ENCODE assay signal across 13 cellular contexts in genomic region chr20:6700563-6701328, GRCh38.
A peak's percentile ranks its signal among the peaks of the same experiment; 100 is the strongest.
DNase-seq lines count a peak whose midpoint lies in the region; ATAC-seq, FAIRE-seq and TF ChIP-seq lines count a peak whose summit lies in the region.
"Had no signal": no experiment of that assay in that cellular context is flagged by ENCODE, and none has a peak within 500 bp of the region (broad histone marks: within the 10 kb centered on the region; RNA-seq: fewer than 3 reads in every experiment).

No MANE protein-coding gene starts in this region.

- RAD21 ChIA-PET in GM12878 (lab: Charles Lee; ENCODE audit: unreplicated experiment): interaction anchor here (0.8 to 1.4 kb wide), 4 partner anchors 8 to 66 kb away, joined by 3 to 4 read pairs (median 3); no protein-coding TSS in a partner anchor

- no peaks in the 10 kb centered on the region for H3K79me2 ChIP-seq in GM12878 (ENCODE audit: control insufficient read depth, insufficient read depth, low read length)

- ATAC-seq in GM12878: peak; percentile 7; the same call in 1 of the 3 replicates
- ATAC-seq in CD8-positive, alpha-beta T cell: no peak
- ATAC-seq: activated T-cell treated with anti-CD3 and anti-CD28 coated beads, Interleukin-2, amount 50 U/mL, for 72 hours; naive thymus-derived CD8-positive, alpha-beta T cell had no signal

- peaks cover 2% of the 10 kb centered on the region for H3K9me3 Mint-ChIP-seq in CD8-positive, alpha-beta T cell
- peaks cover 68% of the 10 kb centered on the region for H3K9me3 Mint-ChIP-seq in HFFc6

- POLR2A ChIA-PET in GM12878 (lab: Charles Lee): interaction anchor here (1.3 kb wide), 1 partner anchor 76 kb away, joined by 3 read pairs; no protein-coding TSS in a partner anchor
- POLR2A ChIA-PET in CD8-positive, alpha-beta T cell (lab: Charles Lee): no interaction called here

- H3K9me3 ChIP-seq in GM12878 (replicated peaks; ENCODE audit: control insufficient read depth, insufficient read depth, low read length): no peaks in the 10 kb centered on the region
- no peaks in the 10 kb centered on the region for H3K9me3 ChIP-seq in thyroid gland
- H3K9me3 ChIP-seq in CD8-positive, alpha-beta T cell (ENCODE audit: low read length): no peaks in the 10 kb centered on the region
- H3K9me3 ChIP-seq: colonic mucosa, MG63 had no signal

- no peak for TF ChIP-seq CTCF in NB4 (IDR thresholded peaks at IDR 0.05; ENCODE audit: low read depth, low read length)
- no peak for TF ChIP-seq CTCF in GM12878 (IDR thresholded peaks at IDR 0.05 in 2 of 3, conservative IDR thresholded peaks at IDR 0.05 in 1 of 3; ENCODE audit: control insufficient read depth in 2 of 3, extremely low read depth in 1 of 3, insufficient read depth in 1 of 3, low read depth in 3 of 3, low read length in 3 of 3)
- TF ChIP-seq CTCF in lower leg skin (IDR thresholded peaks at IDR 0.05): no peak
- TF ChIP-seq CTCF in thyroid gland (IDR thresholded peaks at IDR 0.05): no peak
- no peak for TF ChIP-seq CTCF in CD8-positive, alpha-beta T cell (IDR thresholded peaks at IDR 0.05)
- no peak for TF ChIP-seq CTCF in HFFc6 (IDR thresholded peaks at IDR 0.05)

- DNase-seq in NB4 (ENCODE audit: low read depth) (peak; percentile 93), GM12878 (ENCODE audit: low read depth, low spot score) (no peak), lower leg skin (ENCODE audit: low spot score in 2 of 2) (peak; percentile 54 to 87), thyroid gland (no peak), SHP77 treated with DMSO at 0.1 percent for 48 hours (lab: John Stamatoyannopoulos, UW) (no peak), HFFc6 (no peak)
- DNase-seq in CD8-positive, alpha-beta T cell: no peak
- DNase-seq in activated CD8-positive, alpha-beta memory T cell treated with anti-CD3 and anti-CD28 coated beads for 24 hours: no peak
- DNase-seq: activated CD4-positive, alpha-beta T cell treated with anti-CD3 and anti-CD28 coated beads for 4 hours; activated T-cell treated with anti-CD3 and anti-CD28 coated beads, Interleukin-2, amount 50 U/mL, for 72 hours; colonic mucosa; MG63; naive thymus-derived CD8-positive, alpha-beta T cell had no signal

- CTCF ChIA-PET in GM12878 (lab: Yijun Ruan, JAX): interaction anchor here (1.0 to 2.0 kb wide), 3 partner anchors 20 to 73 kb away, joined by 3 to 10 read pairs (median 3); no protein-coding TSS in a partner anchor
- CTCF ChIA-PET in CD8-positive, alpha-beta T cell (lab: Charles Lee): no interaction called here

- H3K27ac ChIP-seq in GM12878 (ENCODE audit: control insufficient read depth, insufficient read depth) (no peak overlapping the region), thyroid gland (peak overlapping the region; percentile 23 to 75 (median 39))
- no peak overlapping the region for H3K27ac ChIP-seq in CD8-positive, alpha-beta T cell (ENCODE audit: low read depth, low read length)
- H3K27ac ChIP-seq: colonic mucosa had no signal

- FAIRE-seq in GM12878 (lab: Jason Lieb, UNC): no peak

- no peak overlapping the region for H3K4me3 Mint-ChIP-seq in CD8-positive, alpha-beta T cell
- no peak overlapping the region for H3K4me3 Mint-ChIP-seq in HFFc6
- H3K4me3 Mint-ChIP-seq: activated T-cell treated with anti-CD3 and anti-CD28 coated beads, Interleukin-2, amount 50 U/mL, for 72 hours; naive thymus-derived CD8-positive, alpha-beta T cell had no signal

- TF ChIP-seq RAD21 in GM12878 (IDR thresholded peaks at IDR 0.05; ENCODE audit: insufficient read depth, low read depth, low read length): no peak

- H3K9ac ChIP-seq in GM12878 (ENCODE audit: control insufficient read depth, insufficient read depth, low read length): no peak overlapping the region

- SMC1A ChIA-PET in GM12878 (lab: Charles Lee; ENCODE audit: uncharacterized antibody, unreplicated experiment): interaction anchor here (0.8 to 2.1 kb wide), 6 partner anchors 13 to 134 kb away, joined by 3 to 6 read pairs (median 4); no protein-coding TSS in a partner anchor

- H3K27ac Mint-ChIP-seq in CD8-positive, alpha-beta T cell: no peak overlapping the region
- no peak overlapping the region for H3K27ac Mint-ChIP-seq in HFFc6
- H3K27ac Mint-ChIP-seq: activated T-cell treated with anti-CD3 and anti-CD28 coated beads, Interleukin-2, amount 50 U/mL, for 72 hours; naive thymus-derived CD8-positive, alpha-beta T cell had no signal

- no peaks in the 10 kb centered on the region for H3K27me3 Mint-ChIP-seq in CD8-positive, alpha-beta T cell (ENCODE audit: low read depth)
- H3K27me3 Mint-ChIP-seq in HFFc6 (ENCODE audit: insufficient read depth): no peaks in the 10 kb centered on the region; the same call in 1 of the 2 replicates

- H3K4me3 ChIP-seq in NB4 (ENCODE audit: low read depth, low read length) (no peak overlapping the region), GM12878 (no peak overlapping the region), lower leg skin (ENCODE audit: low read depth, poor library complexity, severe bottlenecking) (no peak overlapping the region), thyroid gland (replicated peaks in 1 of 3) (no peak overlapping the region)
- no peak overlapping the region for H3K4me3 ChIP-seq in CD8-positive, alpha-beta T cell (ENCODE audit: low read depth, low read length)
- H3K4me3 ChIP-seq: colonic mucosa, MG63 had no signal

- in situ Hi-C loops in GM12878 (cut with MboI): no loop called here

- H3K4me1 Mint-ChIP-seq in CD8-positive, alpha-beta T cell (ENCODE audit: low read depth): no peaks in the 10 kb centered on the region
- H3K4me1 Mint-ChIP-seq in HFFc6 (ENCODE audit: low read depth): no peaks in the 10 kb centered on the region; the same call in 1 of the 2 replicates

- no peak for TF ChIP-seq POLR2A in NB4 (IDR thresholded peaks at IDR 0.05; ENCODE audit: extremely low read depth, insufficient read length)
- no peak for TF ChIP-seq POLR2A in GM12878 (IDR thresholded peaks at IDR 0.05; ENCODE audit: low read depth, low read length)
- no peak for TF ChIP-seq POLR2A in lower leg skin (IDR thresholded peaks at IDR 0.05)
- TF ChIP-seq POLR2A in thyroid gland (IDR thresholded peaks at IDR 0.05): no peak

- no peaks in the 10 kb centered on the region for H3K4me1 ChIP-seq in GM12878 (ENCODE audit: control insufficient read depth, insufficient read depth, low read length)
- H3K4me1 ChIP-seq in thyroid gland: peaks cover 26 to 56% of the 10 kb centered on the region in 2 donors
- H3K4me1 ChIP-seq in CD8-positive, alpha-beta T cell (ENCODE audit: insufficient read depth, low read length): no peaks in the 10 kb centered on the region
- H3K4me1 ChIP-seq: colonic mucosa had no signal

- H3K27me3 ChIP-seq in GM12878 (replicated peaks in 1 of 2; ENCODE audit: control insufficient read depth in 2 of 2, insufficient read depth in 2 of 2, low read length in 1 of 2) (no peaks in the 10 kb centered on the region), thyroid gland (no peaks in the 10 kb centered on the region)
- H3K27me3 ChIP-seq in CD8-positive, alpha-beta T cell (ENCODE audit: insufficient read depth, low read length): no peaks in the 10 kb centered on the region
- H3K27me3 ChIP-seq: colonic mucosa, MG63 had no signal

- H3K36me3 Mint-ChIP-seq in CD8-positive, alpha-beta T cell: no peaks in the 10 kb centered on the region
- peaks cover 4% of the 10 kb centered on the region; the same call in 1 of the 2 replicates for H3K36me3 Mint-ChIP-seq in HFFc6 (ENCODE audit: low read depth)
- H3K36me3 Mint-ChIP-seq: naive thymus-derived CD8-positive, alpha-beta T cell had no signal

- H3K4me2 ChIP-seq in GM12878 (ENCODE audit: control insufficient read depth, insufficient read depth): no peak overlapping the region

- TF ChIP-seq EP300 in GM12878 (IDR thresholded peaks at IDR 0.05; ENCODE audit: borderline replicate concordance in 1 of 2, control insufficient read depth in 1 of 2, low read depth in 2 of 2, low read length in 2 of 2): no peak

- no peaks in the 10 kb centered on the region for H3K36me3 ChIP-seq in GM12878 (ENCODE audit: control insufficient read depth in 2 of 2, insufficient read depth in 2 of 2, low read length in 1 of 2)
- H3K36me3 ChIP-seq in thyroid gland: no peaks in the 10 kb centered on the region
- H3K36me3 ChIP-seq in CD8-positive, alpha-beta T cell (ENCODE audit: insufficient read depth, low read length): no peaks in the 10 kb centered on the region
- H3K36me3 ChIP-seq: colonic mucosa, MG63 had no signal

- no peaks in the 10 kb centered on the region for H4K20me1 ChIP-seq in GM12878 (ENCODE audit: control insufficient read depth, insufficient read depth)

- no TSS peak for BruUV-seq in GM12878 (replicated peaks; lab: Mats Ljungman, UMichigan)

- H2AFZ ChIP-seq in GM12878 (ENCODE audit: control insufficient read depth, low read depth, low read length): no peak overlapping the region

- intact Hi-C loops in GM12878 (cut with micrococcal nuclease; ENCODE audit: unreplicated experiment): no loop called here
- intact Hi-C loops in lower leg skin (cut with DNase I; ENCODE audit: low total_unique reads): no loop called here
- intact Hi-C loops in thyroid gland (cut with DNase I): no loop called here
- intact Hi-C loops in CD8-positive, alpha-beta T cell (cut with DNase I, micrococcal nuclease): no loop called here

- 11% methylated on average over 11 of the region's 11 CpGs for WGBS in GM12878 (ENCODE audit: insufficient coverage, insufficient replicate concordance, low lambda C conversion rate, missing lambda C conversion rate)
- 73 to 78% methylated on average over 11 of the region's 11 CpGs for WGBS in lower leg skin, 2 donors
- 73 to 82% methylated on average over 11 of the region's 11 CpGs for WGBS in thyroid gland, 2 donors

TF ChIP-seq in GM12878, 131 proteins besides CTCF, POLR2A, EP300 and RAD21 (continues in another document):
- TF ChIP-seq IKZF1 (conservative IDR thresholded peaks at IDR 0.05): peak; percentile 69
- peak; percentile 11; the same call in 1 of the 2 replicates for TF ChIP-seq MTA2 (IDR thresholded peaks at IDR 0.05; ENCODE audit: low read depth)
- TF ChIP-seq IKZF2 (IDR thresholded peaks at IDR 0.05): peak; percentile 52 to 53; a peak in 2 of 4 replicates
- 0 out of 2 replicates have a peak, but pooled peaks have one; percentile 23 for TF ChIP-seq RELB (IDR thresholded peaks at IDR 0.05; ENCODE audit: low read depth)
- no peak for TF ChIP-seq SREBF2 (IDR thresholded peaks at IDR 0.05; ENCODE audit: low read length)
- TF ChIP-seq EGR1 (IDR thresholded peaks at IDR 0.05; ENCODE audit: borderline replicate concordance in 1 of 2, low read depth in 2 of 2, low read length in 2 of 2): no peak
- TF ChIP-seq MEF2B (IDR thresholded peaks at IDR 0.05; ENCODE audit: partially characterized antibody, poor library complexity, severe bottlenecking): peak; percentile 16

Comparison
In these comparisons a context has a peak if more than half of its experiments do, and no peak if none do; other contexts are left out.
1. DNase-seq: peak in NB4 (single experiment) and lower leg skin (2 of 2); none in GM12878 (single experiment), thyroid gland (0 of 2), SHP77 treated with DMSO at 0.1 percent for 48 hours (single experiment), CD8-positive, alpha-beta T cell (0 of 7), HFFc6 (single experiment) and activated CD8-positive, alpha-beta memory T cell treated with anti-CD3 and anti-CD28 coated beads for 24 hours (single experiment).
2. H3K27ac ChIP-seq: peak in thyroid gland (3 of 3); none in GM12878 (single experiment) and CD8-positive, alpha-beta T cell (single experiment).